8 cellular contexts compared by ENCODE assay signal in genomic region chr13:94595943-94596574, GRCh38. TPM values are rescaled to one million over a fixed set of nuclear protein-coding genes. Genes with fewer than 3 reads are reported as not detected.
DNase-seq lines count a peak whose midpoint lies in the region; ATAC-seq and TF ChIP-seq lines count a peak whose summit lies in the region.

A gene with protein sequence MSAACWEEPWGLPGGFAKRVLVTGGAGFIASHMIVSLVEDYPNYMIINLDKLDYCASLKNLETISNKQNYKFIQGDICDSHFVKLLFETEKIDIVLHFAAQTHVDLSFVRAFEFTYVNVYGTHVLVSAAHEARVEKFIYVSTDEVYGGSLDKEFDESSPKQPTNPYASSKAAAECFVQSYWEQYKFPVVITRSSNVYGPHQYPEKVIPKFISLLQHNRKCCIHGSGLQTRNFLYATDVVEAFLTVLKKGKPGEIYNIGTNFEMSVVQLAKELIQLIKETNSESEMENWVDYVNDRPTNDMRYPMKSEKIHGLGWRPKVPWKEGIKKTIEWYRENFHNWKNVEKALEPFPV (minus strand): TSS chr13:94596152. CDS start chr13:94596136, 16 bp downstream.

- no peaks in the 10 kb centered on the region for H3K27me3 ChIP-seq in CD4-positive, alpha-beta T cell (ENCODE audit: control insufficient read depth, insufficient read depth, low read length)
- no peaks in the 10 kb centered on the region for H3K27me3 ChIP-seq in liver (ENCODE audit: control insufficient read depth in 4 of 4, insufficient read depth in 4 of 4, low read length in 3 of 4)

- peaks cover 0 to 14% (median 4%) of the 10 kb centered on the region in 4 donors for H3K36me3 ChIP-seq in liver (ENCODE audit: control insufficient read depth in 4 of 4, insufficient read depth in 3 of 4, low read depth in 1 of 4, low read length in 3 of 4)

- peak within 1 kb of the TSS; percentile 81 to 97 for H3K9ac ChIP-seq in liver (ENCODE audit: low read depth in 1 of 2, low read length in 2 of 2)

- peak; percentile 8 to 39 for TF ChIP-seq RAD21 in liver (IDR thresholded peaks at IDR 0.05)

- peak; percentile 69 to 85 (median 81) for DNase-seq in CD4-positive, alpha-beta T cell
- DNase-seq in NCI-H82 treated with DMSO at 0.1 percent for 48 hours (lab: John Stamatoyannopoulos, UW; ENCODE audit: unreplicated experiment): peak; percentile 85
- peak; percentile 88 to 90 for DNase-seq in activated CD4-positive, alpha-beta T cell treated with anti-CD3 and anti-CD28 coated beads, Interleukin-2, amount 50 U/mL, for 48 hours
- peak; percentile 83 to 91 for DNase-seq in dermis microvascular lymphatic vessel endothelial cell (ENCODE audit: low read depth in 2 of 2)
- DNase-seq in stimulated activated CD4-positive, alpha-beta T cell treated with anti-CD3 and anti-CD28 coated beads, Interleukin-4, amount 100 ng/mL, for 1 hour: peak; percentile 88

- no peaks in the 10 kb centered on the region for H3K27me3 Mint-ChIP-seq in CD4-positive, alpha-beta T cell

- H3K4me3 Mint-ChIP-seq in CD4-positive, alpha-beta T cell: peak within 1 kb of the TSS; percentile 92

- H3K9me3 Mint-ChIP-seq in CD4-positive, alpha-beta T cell: no peaks in the 10 kb centered on the region

- peak within 1 kb of the TSS; percentile 73 to 97 (median 85) for H3K4me3 ChIP-seq in liver (ENCODE audit: low read depth in 1 of 3, low read length in 3 of 3)

- peaks cover 8 to 32% (median 21%) of the 10 kb centered on the region in 4 donors for H3K4me1 ChIP-seq in liver (ENCODE audit: control insufficient read depth in 4 of 4, insufficient read depth in 4 of 4, low read length in 3 of 4)

- H3K27ac ChIP-seq in CD4-positive, alpha-beta T cell (ENCODE audit: low read depth, low read length): peak within 1 kb of the TSS; percentile 68
- peak within 1 kb of the TSS; percentile 88 to 92 for H3K27ac ChIP-seq in liver (ENCODE audit: low read depth in 1 of 2, low read length in 2 of 2)

- WGBS in liver: under 1% methylated on average over 41 of the region's 41 CpGs

- intact Hi-C loops in CD4-positive, alpha-beta T cell (cut with DNase I, micrococcal nuclease): loop anchor here (1.0 to 10.0 kb wide), 3 partner anchors 45 to 1079 kb away; partner anchors contain the start of gene DNAJC3 (in 1 of the 2)

- peaks cover 27% of the 10 kb centered on the region for H3K36me3 Mint-ChIP-seq in CD4-positive, alpha-beta T cell (ENCODE audit: low read depth)

- peaks cover 38% of the 10 kb centered on the region for H3K4me1 Mint-ChIP-seq in CD4-positive, alpha-beta T cell (ENCODE audit: low read depth)

- ATAC-seq in CD4-positive, alpha-beta T cell (ENCODE audit: poor library complexity): peak; percentile 98
- ATAC-seq in GM19452 (IDR thresholded peaks at IDR 0.05; ENCODE audit: unreplicated experiment): peak; percentile 96
- peak; percentile 89 for ATAC-seq in HG03575 (IDR thresholded peaks at IDR 0.05; ENCODE audit: extremely low read depth, insufficient number of reproducible peaks, low FRiP score, unreplicated experiment)

- CTCF ChIA-PET in CD4-positive, alpha-beta T cell (lab: Charles Lee): interaction anchor here (0.6 to 1.3 kb wide), 4 partner anchors 12 to 814 kb away, joined by 3 to 5 read pairs (median 4); no protein-coding TSS in a partner anchor

- H3K27ac Mint-ChIP-seq in CD4-positive, alpha-beta T cell: peak within 1 kb of the TSS; percentile 76

- POLR2A ChIA-PET in CD4-positive, alpha-beta T cell (lab: Charles Lee): interaction anchor here (0.7 to 2.2 kb wide), 8 partner anchors 20 to 1080 kb away, joined by 3 to 75 read pairs (median 4); partner anchors contain the start of gene DNAJC3

- H3K9me3 ChIP-seq in CD4-positive, alpha-beta T cell (ENCODE audit: control insufficient read depth, low read length): no peaks in the 10 kb centered on the region
- H3K9me3 ChIP-seq in liver (ENCODE audit: control insufficient read depth in 4 of 4, low read length in 3 of 4): no peaks in the 10 kb centered on the region

- TF ChIP-seq CTCF in CD4-positive, alpha-beta T cell (IDR thresholded peaks at IDR 0.05): no peak
- TF ChIP-seq CTCF in liver (IDR thresholded peaks at IDR 0.05; ENCODE audit: low read depth, low read length, missing input control): no peak

TF ChIP-seq in liver, 16 proteins besides CTCF, POLR2A, EP300 and RAD21:
- TF ChIP-seq NR2F2 (IDR thresholded peaks at IDR 0.05): no peak
- TF ChIP-seq, protein P1, sequence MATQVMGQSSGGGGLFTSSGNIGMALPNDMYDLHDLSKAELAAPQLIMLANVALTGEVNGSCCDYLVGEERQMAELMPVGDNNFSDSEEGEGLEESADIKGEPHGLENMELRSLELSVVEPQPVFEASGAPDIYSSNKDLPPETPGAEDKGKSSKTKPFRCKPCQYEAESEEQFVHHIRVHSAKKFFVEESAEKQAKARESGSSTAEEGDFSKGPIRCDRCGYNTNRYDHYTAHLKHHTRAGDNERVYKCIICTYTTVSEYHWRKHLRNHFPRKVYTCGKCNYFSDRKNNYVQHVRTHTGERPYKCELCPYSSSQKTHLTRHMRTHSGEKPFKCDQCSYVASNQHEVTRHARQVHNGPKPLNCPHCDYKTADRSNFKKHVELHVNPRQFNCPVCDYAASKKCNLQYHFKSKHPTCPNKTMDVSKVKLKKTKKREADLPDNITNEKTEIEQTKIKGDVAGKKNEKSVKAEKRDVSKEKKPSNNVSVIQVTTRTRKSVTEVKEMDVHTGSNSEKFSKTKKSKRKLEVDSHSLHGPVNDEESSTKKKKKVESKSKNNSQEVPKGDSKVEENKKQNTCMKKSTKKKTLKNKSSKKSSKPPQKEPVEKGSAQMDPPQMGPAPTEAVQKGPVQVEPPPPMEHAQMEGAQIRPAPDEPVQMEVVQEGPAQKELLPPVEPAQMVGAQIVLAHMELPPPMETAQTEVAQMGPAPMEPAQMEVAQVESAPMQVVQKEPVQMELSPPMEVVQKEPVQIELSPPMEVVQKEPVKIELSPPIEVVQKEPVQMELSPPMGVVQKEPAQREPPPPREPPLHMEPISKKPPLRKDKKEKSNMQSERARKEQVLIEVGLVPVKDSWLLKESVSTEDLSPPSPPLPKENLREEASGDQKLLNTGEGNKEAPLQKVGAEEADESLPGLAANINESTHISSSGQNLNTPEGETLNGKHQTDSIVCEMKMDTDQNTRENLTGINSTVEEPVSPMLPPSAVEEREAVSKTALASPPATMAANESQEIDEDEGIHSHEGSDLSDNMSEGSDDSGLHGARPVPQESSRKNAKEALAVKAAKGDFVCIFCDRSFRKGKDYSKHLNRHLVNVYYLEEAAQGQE (IDR thresholded peaks at IDR 0.05): peak; percentile 93
- peak in 1 of 2 donors; percentile 35 for TF ChIP-seq RXRA (IDR thresholded peaks at IDR 0.05)
- peak; percentile 81 for TF ChIP-seq TAF1 (conservative IDR thresholded peaks at IDR 0.05)
- TF ChIP-seq GABPA (IDR thresholded peaks at IDR 0.05 in 1 of 2, conservative IDR thresholded peaks at IDR 0.05 in 1 of 2): peak in 1 of 2 donors; percentile 84
- no peak for TF ChIP-seq HNF4G (IDR thresholded peaks at IDR 0.05)
- TF ChIP-seq, protein P2, sequence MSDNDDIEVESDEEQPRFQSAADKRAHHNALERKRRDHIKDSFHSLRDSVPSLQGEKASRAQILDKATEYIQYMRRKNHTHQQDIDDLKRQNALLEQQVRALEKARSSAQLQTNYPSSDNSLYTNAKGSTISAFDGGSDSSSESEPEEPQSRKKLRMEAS (IDR thresholded peaks at IDR 0.05): peak; percentile 73
- TF ChIP-seq YY1 (IDR thresholded peaks at IDR 0.05): peak; percentile 95
- peak in 1 of 2 donors; percentile 32 for TF ChIP-seq HNF4A (conservative IDR thresholded peaks at IDR 0.05)
- TF ChIP-seq, protein P3, sequence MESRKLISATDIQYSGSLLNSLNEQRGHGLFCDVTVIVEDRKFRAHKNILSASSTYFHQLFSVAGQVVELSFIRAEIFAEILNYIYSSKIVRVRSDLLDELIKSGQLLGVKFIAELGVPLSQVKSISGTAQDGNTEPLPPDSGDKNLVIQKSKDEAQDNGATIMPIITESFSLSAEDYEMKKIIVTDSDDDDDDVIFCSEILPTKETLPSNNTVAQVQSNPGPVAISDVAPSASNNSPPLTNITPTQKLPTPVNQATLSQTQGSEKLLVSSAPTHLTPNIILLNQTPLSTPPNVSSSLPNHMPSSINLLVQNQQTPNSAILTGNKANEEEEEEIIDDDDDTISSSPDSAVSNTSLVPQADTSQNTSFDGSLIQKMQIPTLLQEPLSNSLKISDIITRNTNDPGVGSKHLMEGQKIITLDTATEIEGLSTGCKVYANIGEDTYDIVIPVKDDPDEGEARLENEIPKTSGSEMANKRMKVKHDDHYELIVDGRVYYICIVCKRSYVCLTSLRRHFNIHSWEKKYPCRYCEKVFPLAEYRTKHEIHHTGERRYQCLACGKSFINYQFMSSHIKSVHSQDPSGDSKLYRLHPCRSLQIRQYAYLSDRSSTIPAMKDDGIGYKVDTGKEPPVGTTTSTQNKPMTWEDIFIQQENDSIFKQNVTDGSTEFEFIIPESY (IDR thresholded peaks at IDR 0.05): peak; percentile 93
- TF ChIP-seq EGR1 (IDR thresholded peaks at IDR 0.05; ENCODE audit: low read depth in 2 of 2): no peak
- peak; percentile 62 for TF ChIP-seq SP1 (IDR thresholded peaks at IDR 0.05)

RNA-seq across cellular contexts. Expression of the gene that starts here (rescaled TPM):
- 1 to 10 TPM; 4.1 to 4.6 TPM for total RNA-seq in CD4-positive, alpha-beta T cell
- 8.3 and 8.6 TPM in 2 replicates for total RNA-seq in dermis microvascular lymphatic vessel endothelial cell
- 10 to 100 TPM in 1 of 2 donors, 1 to 10 TPM in 1; 7.8 to 11.4 TPM for total RNA-seq in liver
- polyA plus RNA-seq in liver: 10 to 100 TPM in 1 of 2 donors, 1 to 10 TPM in 1; 5.7 to 11.1 TPM

Comparison
In these comparisons a context has a peak if more than half of its experiments do, and no peak if none do; other contexts are left out.
1. Peak in every context shown above with its lines: DNase-seq, ATAC-seq, H3K4me3 ChIP-seq and H3K27ac ChIP-seq.